In genomic region chr13:20703785-20704458, GRCh38 we compare ENCODE assay signal across 1 cellular context.
TF ChIP-seq lines count a peak whose summit lies in the region.

No MANE protein-coding gene starts in this region.

TF ChIP-seq in HCT116, 20 proteins besides CTCF, POLR2A, EP300 and RAD21 (continued from another document):
- TF ChIP-seq FOSL1 (IDR thresholded peaks at IDR 0.05; ENCODE audit: low read depth) (no peak), ELF1 (IDR thresholded peaks at IDR 0.05; ENCODE audit: borderline replicate concordance, low read depth) (no peak), TCF7L2 (IDR thresholded peaks at IDR 0.05; ENCODE audit: borderline replicate concordance, extremely low read depth, insufficient read depth, insufficient read length) (peak; percentile 49)
